18 cellular contexts compared by ENCODE assay signal in genomic region chr13:29520671-29521070, GRCh38.
DNase-seq lines count a peak whose midpoint lies in the region; ATAC-seq and TF ChIP-seq lines count a peak whose summit lies in the region.
"Had no signal": no experiment of that assay in that cellular context is flagged by ENCODE, and none has a peak within 500 bp of the region (broad histone marks: within the 10 kb centered on the region; RNA-seq: fewer than 3 reads in every experiment).

No MANE protein-coding gene starts in this region.

- H3K27me3 Mint-ChIP-seq in T-helper 17 cell: no peaks in the 10 kb centered on the region
- H3K27me3 Mint-ChIP-seq: CD4-positive, CD25-positive, alpha-beta regulatory T cell; progenitor cell of endocrine pancreas had no signal

- no peak overlapping the region for H3K4me3 Mint-ChIP-seq in T-helper 17 cell
- H3K4me3 Mint-ChIP-seq: activated naive CD4-positive, alpha-beta T cell treated with anti-CD3 and anti-CD28 coated beads for 36 hours; CD4-positive, CD25-positive, alpha-beta regulatory T cell; stimulated activated effector memory CD8-positive, alpha-beta T cell treated with anti-CD3 and anti-CD28 coated beads, Interleukin-12 subunit alpha, Interleukin-12 subunit beta, amount 100 ng/mL, for 72 hours had no signal

- no peaks in the 10 kb centered on the region for H3K79me2 ChIP-seq in smooth muscle cell (ENCODE audit: low read depth)

- ATAC-seq in T-helper 17 cell: no peak
- no peak for ATAC-seq in GM19351 (IDR thresholded peaks at IDR 0.05; ENCODE audit: unreplicated experiment)
- ATAC-seq: gastrocnemius medialis; HCT116; stimulated activated effector memory CD8-positive, alpha-beta T cell treated with anti-CD3 and anti-CD28 coated beads, Interleukin-12 subunit alpha, Interleukin-12 subunit beta, amount 100 ng/mL, for 72 hours had no signal

- peaks cover 7% of the 10 kb centered on the region for H3K36me3 Mint-ChIP-seq in T-helper 17 cell (ENCODE audit: low read depth)

- CTCF ChIA-PET in HEK293T (lab: Yijun Ruan, JAX): no interaction called here

- H3K27me3 ChIP-seq in smooth muscle cell (ENCODE audit: low read depth) (no peaks in the 10 kb centered on the region), ascending aorta (no peaks in the 10 kb centered on the region)
- H3K27me3 ChIP-seq: gastrocnemius medialis had no signal

- 32% methylated on average over 4 of the region's 4 CpGs for WGBS in smooth muscle cell (ENCODE audit: low lambda C conversion rate)

- DNase-seq in EH (ENCODE audit: low read depth) (peak; percentile 92), T-helper 17 cell (no peak), fibroblast of pulmonary artery (ENCODE audit: low read depth) (peak; percentile 63), smooth muscle cell (lab: John Stamatoyannopoulos, UW; ENCODE audit: unreplicated experiment) (no peak), ascending aorta (ENCODE audit: low spot score in 2 of 2) (no peak), NCI-H1105 (lab: John Stamatoyannopoulos, UW) (no peak), HEK293T (ENCODE audit: extremely low spot score) (no peak)
- DNase-seq: activated naive CD4-positive, alpha-beta T cell treated with anti-CD3 and anti-CD28 coated beads for 36 hours; CD4-positive, CD25-positive, alpha-beta regulatory T cell; gastrocnemius medialis; GDM1; NCI-H1048; NCI-H226; stimulated activated CD4-positive, alpha-beta T cell treated with anti-CD3 and anti-CD28 coated beads, Interleukin-4, amount 100 ng/mL, for 24 hours had no signal

- peak overlapping the region; percentile 65 for H3K27ac ChIP-seq in smooth muscle cell (ENCODE audit: low read depth)
- no peak overlapping the region for H3K27ac ChIP-seq in ascending aorta
- H3K27ac ChIP-seq: gastrocnemius medialis had no signal

- POLR2A ChIA-PET in HEK293T (lab: Yijun Ruan, JAX): no interaction called here

- peaks cover 3% of the 10 kb centered on the region for H3K4me1 Mint-ChIP-seq in T-helper 17 cell
- H3K4me1 Mint-ChIP-seq: stimulated activated effector memory CD8-positive, alpha-beta T cell treated with anti-CD3 and anti-CD28 coated beads, Interleukin-12 subunit alpha, Interleukin-12 subunit beta, amount 100 ng/mL, for 72 hours had no signal

- no peaks in the 10 kb centered on the region for H3F3A ChIP-seq in smooth muscle cell (ENCODE audit: low read depth)

- no peak overlapping the region for H2AFZ ChIP-seq in smooth muscle cell (ENCODE audit: low read depth)

- no peak for TF ChIP-seq CTCF in fibroblast of pulmonary artery (IDR thresholded peaks at IDR 0.05; ENCODE audit: low read length, missing control alignments)
- no peak for TF ChIP-seq CTCF in smooth muscle cell (IDR thresholded peaks at IDR 0.05; ENCODE audit: borderline replicate concordance, insufficient read depth, poor library complexity, severe bottlenecking)
- no peak for TF ChIP-seq CTCF in ascending aorta (IDR thresholded peaks at IDR 0.05)

- peak overlapping the region; percentile 49 for H3K4me2 ChIP-seq in smooth muscle cell

- H3K36me3 ChIP-seq in smooth muscle cell (ENCODE audit: low read depth): no peaks in the 10 kb centered on the region
- H3K36me3 ChIP-seq in ascending aorta: peaks cover 38 to 46% of the 10 kb centered on the region in 2 donors
- H3K36me3 ChIP-seq: gastrocnemius medialis had no signal

- intact Hi-C loops in ascending aorta (cut with DNase I): loop anchor here (5.0 kb wide), 2 partner anchors 77 to 332 kb away; partner anchors contain the start of genes SLC7A1 and UBL3

- peak overlapping the region; percentile 69 for H3K27ac Mint-ChIP-seq in T-helper 17 cell
- H3K27ac Mint-ChIP-seq: activated naive CD4-positive, alpha-beta T cell treated with anti-CD3 and anti-CD28 coated beads for 36 hours; progenitor cell of endocrine pancreas; stimulated activated effector memory CD8-positive, alpha-beta T cell treated with anti-CD3 and anti-CD28 coated beads, Interleukin-12 subunit alpha, Interleukin-12 subunit beta, amount 100 ng/mL, for 72 hours had no signal

- H4K20me1 ChIP-seq in smooth muscle cell (ENCODE audit: low read depth): peaks cover 5% of the 10 kb centered on the region

- H3K4me3 ChIP-seq in fibroblast of pulmonary artery (replicated peaks; ENCODE audit: low read depth, low read length) (no peak overlapping the region), smooth muscle cell (no peak overlapping the region), ascending aorta (no peak overlapping the region)
- H3K4me3 ChIP-seq: gastrocnemius medialis had no signal

- no peaks in the 10 kb centered on the region for H3K9me3 ChIP-seq in T-helper 17 cell (ENCODE audit: control insufficient read depth, low read length, poor library complexity, severe bottlenecking)
- H3K9me3 ChIP-seq in smooth muscle cell (replicated peaks; ENCODE audit: low read depth): no peaks in the 10 kb centered on the region
- H3K9me3 ChIP-seq in ascending aorta: no peaks in the 10 kb centered on the region
- H3K9me3 ChIP-seq: gastrocnemius medialis had no signal

- no peaks in the 10 kb centered on the region for H3K4me1 ChIP-seq in smooth muscle cell (ENCODE audit: low read depth)
- H3K4me1 ChIP-seq in ascending aorta: peaks cover 3 to 10% of the 10 kb centered on the region in 2 donors
- H3K4me1 ChIP-seq: gastrocnemius medialis had no signal

- H3K9ac ChIP-seq in smooth muscle cell (ENCODE audit: low read depth): no peak overlapping the region

TF ChIP-seq in HEK293T, 16 proteins besides CTCF, POLR2A, EP300 and RAD21:
- TF ChIP-seq FOXM1 (IDR thresholded peaks at IDR 0.05; ENCODE audit: borderline replicate concordance): no peak
- no peak for TF ChIP-seq FOXK2 (IDR thresholded peaks at IDR 0.05)
- TF ChIP-seq NFRKB (IDR thresholded peaks at IDR 0.05): no peak
- TF ChIP-seq ZNF384 (IDR thresholded peaks at IDR 0.05): no peak

Comparison
In these comparisons a context has a peak if more than half of its experiments do, and no peak if none do; other contexts are left out.
1. DNase-seq: peak in EH (single experiment) and fibroblast of pulmonary artery (single experiment); none in T-helper 17 cell (0 of 3), smooth muscle cell (single experiment), ascending aorta (0 of 2), NCI-H1105 (single experiment) and HEK293T (single experiment).